In genomic region chr17:61863801-61864126, GRCh38 we compare ENCODE assay signal across 8 cellular contexts. TPM values are rescaled to one million over a fixed set of nuclear protein-coding genes. Genes with fewer than 3 reads are reported as not detected.
A peak's percentile ranks its signal among the peaks of the same experiment; 100 is the strongest.
DNase-seq lines count a peak whose midpoint lies in the region; ATAC-seq, FAIRE-seq and TF ChIP-seq lines count a peak whose summit lies in the region.

No MANE protein-coding gene starts in this region.

- TF ChIP-seq CTCF in astrocyte of the cerebellum (IDR thresholded peaks at IDR 0.05; ENCODE audit: low read depth, low read length, missing control alignments) (no peak), HepG2 (CRISPR knock-in tag; IDR thresholded peaks at IDR 0.05) (no peak), tibial artery (IDR thresholded peaks at IDR 0.05) (no peak)

- peak overlapping the region; percentile 98 for H3K4me3 Mint-ChIP-seq in T-helper 1 cell treated with Interleukin-12 subunit alpha and Interleukin-12 subunit beta and Interleukin-4 antibody, amounts not matched to agents 30 μg/mL and 1 μg/mL, for 36 hours

- 7% methylated on average over 8 of the region's 8 CpGs for WGBS in HepG2 (ENCODE audit: low lambda C conversion rate)

- peak overlapping the region; percentile 95 for H3K27ac ChIP-seq in HepG2 (ENCODE audit: extremely low read length, insufficient read depth, low read length)
- peak overlapping the region; percentile 67 to 71 for H3K27ac ChIP-seq in tibial artery

- ATAC-seq in HG03280 (IDR thresholded peaks at IDR 0.05; ENCODE audit: unreplicated experiment) (peak; percentile 9), HepG2 (peak; percentile 39; the same call in 2 of the 3 replicates)

- CTCF ChIA-PET in HepG2 (lab: Yijun Ruan, JAX; ENCODE audit: low intra/inter-chr PET ratio, low total read pairs): no interaction called here

- no peaks in the 10 kb centered on the region for H4K20me1 ChIP-seq in HepG2 (ENCODE audit: insufficient read depth, low read length)

- FAIRE-seq in HepG2 (lab: Jason Lieb, UNC): no peak

- H3K4me1 ChIP-seq in HepG2 (ENCODE audit: insufficient read depth, low read length) (peaks cover 34% of the 10 kb centered on the region), tibial artery (peaks cover 0 to 8% (median 6%) of the 10 kb centered on the region in 4 donors)

- peaks cover 40% of the 10 kb centered on the region for H3K4me1 Mint-ChIP-seq in T-helper 1 cell treated with Interleukin-12 subunit alpha and Interleukin-12 subunit beta and Interleukin-4 antibody, amounts not matched to agents 30 μg/mL and 1 μg/mL, for 36 hours (ENCODE audit: low read depth)

- intact Hi-C loops in HepG2 (cut with micrococcal nuclease; ENCODE audit: unreplicated experiment) (no loop called here), tibial artery (cut with DNase I; ENCODE audit: low total_unique reads) (loop anchor here (10.0 kb wide), 1 partner anchor 449 kb away; no protein-coding TSS in a partner anchor)

- DNase-seq in T-helper 1 cell (no peak), astrocyte of the cerebellum (ENCODE audit: low read depth) (no peak), HepG2 (ENCODE audit: low spot score) (no peak), tibial artery (no peak), AG08396 (ENCODE audit: low spot score) (no peak), NCI-H128 (lab: John Stamatoyannopoulos, UW; ENCODE audit: unreplicated experiment) (no peak)

- H3K9ac ChIP-seq in HepG2 (ENCODE audit: insufficient read depth, low read depth, low read length): peak overlapping the region; percentile 79

- H3K27me3 ChIP-seq in HepG2 (ENCODE audit: control insufficient read depth in 1 of 2, insufficient read depth in 2 of 2, low read length in 2 of 2) (no peaks in the 10 kb centered on the region; a peak in 1 of 5 replicates), tibial artery (no peaks in the 10 kb centered on the region)

- no peaks in the 10 kb centered on the region for H3K9me3 Mint-ChIP-seq in T-helper 1 cell treated with Interleukin-12 subunit alpha and Interleukin-12 subunit beta and Interleukin-4 antibody, amounts not matched to agents 30 μg/mL and 1 μg/mL, for 36 hours

- no peak for TF ChIP-seq POLR2A in HepG2 (IDR thresholded peaks at IDR 0.05; ENCODE audit: insufficient read depth in 1 of 2, low read depth in 2 of 2, low read length in 2 of 2)

- H3K9me3 ChIP-seq in HepG2 (ENCODE audit: low read length): no peaks in the 10 kb centered on the region
- H3K9me3 ChIP-seq in tibial artery: no peaks in the 10 kb centered on the region

- in situ Hi-C loops in astrocyte of the cerebellum (cut with HindIII; ENCODE audit: low sequenced_read_pairs): no loop called here
- in situ Hi-C loops in HepG2 (cut with HindIII; ENCODE audit: extremely low pct_ligation_motif_present, low pct_unique_long_range_greater_than_20kb): no loop called here

- H3K27ac Mint-ChIP-seq in T-helper 1 cell treated with Interleukin-12 subunit alpha and Interleukin-12 subunit beta and Interleukin-4 antibody, amounts not matched to agents 30 μg/mL and 1 μg/mL, for 36 hours: peak overlapping the region; percentile 98

- TF ChIP-seq EP300 in HepG2 (IDR thresholded peaks at IDR 0.05; ENCODE audit: low read depth in 2 of 2, low read length in 2 of 2) (no peak), HepG2 (CRISPR knock-in tag; IDR thresholded peaks at IDR 0.05; ENCODE audit: borderline replicate concordance) (no peak)

- peak overlapping the region; percentile 81 for H3K4me2 ChIP-seq in HepG2 (ENCODE audit: low read depth, low read length)

- no peak for TF ChIP-seq RAD21 in HepG2 (CRISPR knock-in tag; IDR thresholded peaks at IDR 0.05)

- no peaks in the 10 kb centered on the region for H3K27me3 Mint-ChIP-seq in T-helper 1 cell treated with Interleukin-12 subunit alpha and Interleukin-12 subunit beta and Interleukin-4 antibody, amounts not matched to agents 30 μg/mL and 1 μg/mL, for 36 hours (ENCODE audit: low read depth)

- BruUV-seq in HepG2 (replicated peaks; lab: Mats Ljungman, UMichigan): TSS peak; percentile 96

- H3K36me3 ChIP-seq in HepG2 (replicated peaks in 1 of 2; ENCODE audit: control insufficient read depth in 1 of 2, insufficient read depth in 2 of 2, low read length in 2 of 2) (peaks cover 1 to 16% of the 10 kb centered on the region in 2 experiments; a peak in 2 of 5 replicates), tibial artery (peaks cover 0 to 12% (median 3%) of the 10 kb centered on the region in 3 donors)

- H3K4me3 ChIP-seq in astrocyte of the cerebellum (ENCODE audit: low read depth, low read length) (peak overlapping the region; percentile 81), HepG2 (replicated peaks in 1 of 3; ENCODE audit: insufficient read depth in 1 of 3, low read depth in 2 of 3, low read length in 3 of 3) (peak overlapping the region; percentile 71 to 93 (median 91)), tibial artery (peak overlapping the region; percentile 62 to 67)

- peak overlapping the region; percentile 96 for H2AFZ ChIP-seq in HepG2 (ENCODE audit: low read length)

- H3K36me3 Mint-ChIP-seq in T-helper 1 cell treated with Interleukin-12 subunit alpha and Interleukin-12 subunit beta and Interleukin-4 antibody, amounts not matched to agents 30 μg/mL and 1 μg/mL, for 36 hours (ENCODE audit: low read depth): peaks cover 3% of the 10 kb centered on the region

- H3K79me2 ChIP-seq in HepG2 (ENCODE audit: insufficient read depth, low read length): peaks cover 30% of the 10 kb centered on the region

- POLR2A ChIA-PET in HepG2 (lab: Yijun Ruan, JAX): interaction anchor here (0.7 to 2.7 kb wide), 10 partner anchors 19 to 1475 kb away, joined by 3 to 13 read pairs (median 4); partner anchors contain the start of genes INTS2 and TBX2

TF ChIP-seq in HepG2, 621 proteins besides CTCF, POLR2A, EP300 and RAD21 (continues in another document):
- TF ChIP-seq FLYWCH1 (CRISPR knock-in tag; IDR thresholded peaks at IDR 0.05) (no peak), ZNF816 (CRISPR knock-in tag; IDR thresholded peaks at IDR 0.05; ENCODE audit: borderline replicate concordance) (0 out of 2 replicates have a peak, but pooled peaks have one; percentile 19), ZNF33A (CRISPR knock-in tag; IDR thresholded peaks at IDR 0.05; ENCODE audit: borderline replicate concordance) (peak; percentile 66; the same call in 1 of the 2 replicates), SP140L (CRISPR knock-in tag; IDR thresholded peaks at IDR 0.05; ENCODE audit: borderline replicate concordance) (no peak), ZNF547 (CRISPR knock-in tag; IDR thresholded peaks at IDR 0.05) (0 out of 2 replicates have a peak, but pooled peaks have one; percentile 5), CBX2 (IDR thresholded peaks at IDR 0.05; ENCODE audit: low read depth, low read length) (no peak), CBX2 (CRISPR knock-in tag; IDR thresholded peaks at IDR 0.05; ENCODE audit: low read depth) (no peak), CCDC6 (CRISPR knock-in tag; IDR thresholded peaks at IDR 0.05) (no peak), TARDBP (CRISPR knock-in tag; IDR thresholded peaks at IDR 0.05) (0 out of 2 replicates have a peak, but pooled peaks have one; percentile 5), MYPOP (CRISPR knock-in tag; IDR thresholded peaks at IDR 0.05) (no peak), ATF5 (CRISPR knock-in tag; IDR thresholded peaks at IDR 0.05; ENCODE audit: low read depth) (no peak), GZF1 (CRISPR knock-in tag; IDR thresholded peaks at IDR 0.05) (no peak), NFYC (CRISPR knock-in tag; IDR thresholded peaks at IDR 0.05) (no peak)

RNA-seq across cellular contexts. Expression of gene BRIP1, which starts 0.4 kb away (rescaled TPM):
- 27.7 and 33.5 TPM in 2 replicates for total RNA-seq in HepG2 (2016; rRNA removed; fragmentation: Illumina TruSeq; extraction: Trizol)
- total RNA-seq in HepG2 (2016; cell fraction: cytosol; rRNA removed; fragmentation: Illumina TruSeq; extraction: Trizol; ENCODE audit: low read depth): 37.5 and 47.7 TPM in 2 replicates
- total RNA-seq in HepG2 (2016; cell fraction: insoluble cytoplasmic fraction; rRNA removed; fragmentation: Illumina TruSeq; extraction: Trizol): 24.9 and 32.6 TPM in 2 replicates
- total RNA-seq in HepG2 (2016; cell fraction: membrane; rRNA removed; fragmentation: Illumina TruSeq; extraction: Trizol): 18.0 and 21.5 TPM in 2 replicates
- total RNA-seq in HepG2 (2016; cell fraction: nucleus; rRNA removed; fragmentation: Illumina TruSeq; extraction: Trizol): 40.9 and 44.0 TPM in 2 replicates
- 2.2 and 3.8 TPM in 2 replicates for polyA plus RNA-seq in HepG2 (2011; rRNA removed)
- 1.1 and 1.5 TPM in 2 replicates for polyA plus RNA-seq in HepG2 (2011; cell fraction: cytosol; rRNA removed)
- polyA plus RNA-seq in HepG2 (2011; cell fraction: nucleus; rRNA removed): 2.5 and 3.6 TPM in 2 replicates
- polyA plus RNA-seq in HepG2 (2012): 1.9 and 4.6 TPM in 2 replicates
- 0.62 TPM in 2 replicates for polyA plus RNA-seq in HepG2 (2016; cell fraction: cytosol; fragmentation: Illumina TruSeq; extraction: Trizol; ENCODE audit: low read depth)
- 13.9 and 17.5 TPM in 2 replicates for polyA plus RNA-seq in HepG2 (2016; cell fraction: insoluble cytoplasmic fraction; fragmentation: Illumina TruSeq; extraction: Trizol; ENCODE audit: low read depth)
- polyA plus RNA-seq in HepG2 (2016; cell fraction: membrane; fragmentation: Illumina TruSeq; extraction: Trizol; ENCODE audit: low read depth): 1.3 and 1.8 TPM in 2 replicates
- 18.8 and 20.1 TPM in 2 replicates for polyA plus RNA-seq in HepG2 (2016; cell fraction: nucleus; fragmentation: Illumina TruSeq; extraction: Trizol; ENCODE audit: insufficient read depth, low read depth)
- polyA minus RNA-seq in HepG2 (2011; rRNA and poly(A)+ RNA removed; ENCODE audit: low replicate concordance): 13.9 and 17.2 TPM in 2 replicates
- 5.5 and 11.3 TPM in 2 replicates for polyA minus RNA-seq in HepG2 (2011; cell fraction: cytosol; rRNA and poly(A)+ RNA removed)
- 28.3 and 38.4 TPM in 2 replicates for polyA minus RNA-seq in HepG2 (2011; cell fraction: nucleus; rRNA and poly(A)+ RNA removed)
